Comparison of ENCODE assay signal across 20 cellular contexts in genomic region chr13:106443625-106444024, GRCh38.
"Had no signal": no experiment of that assay in that cellular context is flagged by ENCODE, and none has a peak within 500 bp of the region (broad histone marks: within the 10 kb centered on the region; RNA-seq: fewer than 3 reads in every experiment).

No MANE protein-coding gene starts in this region.

- DNase-seq: KBM-7, MV-4-11, NCI-H1048, NCI-H1105, NCI-H1436 treated with DMSO at 0.1 percent for 48 hours, NCI-H1694, NCI-H187 treated with DMSO at 0.1 percent for 48 hours, NCI-H2029 treated with DMSO at 0.1 percent for 48 hours, NCI-H2107, NCI-H2171 treated with DMSO at 0.1 percent for 48 hours, NCI-H226, NCI-H446, NCI-H510A, NCI-H524 treated with DMSO at 0.1 percent for 48 hours, NCI-H69, NCI-H774, Right ventricle myocardium superior, RPMI8226, SK-N-SH, SW 1271 had no signal

- H3K9ac ChIP-seq: SK-N-SH had no signal

- H3K4me2 ChIP-seq: SK-N-SH had no signal

- H3K9me2 ChIP-seq: SK-N-SH had no signal

- H3K9me3 ChIP-seq: SK-N-SH had no signal
